ENCODE assay signal across 11 cellular contexts in the genomic region with DNA sequence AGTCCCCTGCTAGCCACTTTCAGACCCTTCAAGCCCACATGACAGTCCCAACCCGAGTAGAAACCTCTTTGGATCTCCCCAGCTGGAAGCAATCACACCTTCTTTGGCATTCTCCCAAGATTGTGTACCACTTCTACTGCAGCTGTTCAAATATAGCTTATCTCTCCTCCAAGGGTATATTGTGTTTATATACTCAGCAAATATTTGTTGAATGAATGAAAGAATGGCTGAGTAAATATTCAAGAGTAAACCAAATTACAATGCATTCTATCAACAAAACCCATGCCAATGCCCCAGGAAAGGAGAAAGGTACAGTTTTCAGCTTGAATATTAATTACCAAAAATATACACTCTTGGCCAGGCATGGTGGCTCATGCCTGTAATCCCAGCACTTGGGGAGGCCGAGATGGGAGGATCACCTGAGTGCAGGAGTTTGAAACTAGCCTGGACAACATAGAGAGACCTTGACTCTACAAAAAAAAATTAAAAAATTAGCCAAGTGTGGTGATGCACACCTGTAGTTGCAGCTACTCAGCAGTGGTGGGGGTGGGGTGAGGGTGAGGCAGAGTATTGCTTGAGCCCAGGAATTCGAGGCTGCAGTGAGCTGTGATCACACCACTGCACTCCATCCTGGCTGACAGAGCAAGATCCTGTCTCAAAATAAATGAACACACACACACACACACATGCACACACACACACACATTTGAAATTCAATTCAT.
DNase-seq lines count a peak whose midpoint lies in the region; ATAC-seq and TF ChIP-seq lines count a peak whose summit lies in the region.
"Had no signal": no experiment of that assay in that cellular context is flagged by ENCODE, and none has a peak within 500 bp of the region (broad histone marks: within the 10 kb centered on the region; RNA-seq: fewer than 3 reads in every experiment).

No MANE protein-coding gene starts in this region.

- TF ChIP-seq EP300 in esophagus muscularis mucosa (IDR thresholded peaks at IDR 0.05) (no peak), sigmoid colon (IDR thresholded peaks at IDR 0.05) (no peak)

- H3K27ac ChIP-seq in C4-2B = peak overlapping the region; percentile 87
- H3K27ac ChIP-seq in esophagus muscularis mucosa (replicated peaks in 1 of 4) = peak overlapping the region; percentile 16 to 76 (median 71)
- peak overlapping the region in 2 of 4 donors; percentile 9 to 10 for H3K27ac ChIP-seq in sigmoid colon
- H3K27ac ChIP-seq: BLaER1 had no signal

- TF ChIP-seq POLR2A in esophagus muscularis mucosa (IDR thresholded peaks at IDR 0.05; ENCODE audit: low read depth) = no peak
- TF ChIP-seq POLR2A in sigmoid colon (IDR thresholded peaks at IDR 0.05) = no peak

- H3K4me3 ChIP-seq in esophagus muscularis mucosa = no peak overlapping the region
- no peak overlapping the region for H3K4me3 ChIP-seq in sigmoid colon
- H3K4me3 ChIP-seq: BLaER1, psoas muscle had no signal

- 65% methylated on average over 3 of the region's 3 CpGs for WGBS in esophagus muscularis mucosa
- 18 to 64% methylated on average over 3 of the region's 3 CpGs for WGBS in sigmoid colon, 2 donors

- H3K27me3 ChIP-seq in esophagus muscularis mucosa (no peaks in the 10 kb centered on the region), sigmoid colon (no peaks in the 10 kb centered on the region)
- H3K27me3 ChIP-seq: BLaER1 had no signal

- H3K36me3 ChIP-seq in esophagus muscularis mucosa (no peaks in the 10 kb centered on the region), sigmoid colon (no peaks in the 10 kb centered on the region)
- H3K36me3 ChIP-seq: BLaER1 had no signal

- DNase-seq in NCI-H510A (lab: John Stamatoyannopoulos, UW) (peak; percentile 55), esophagus muscularis mucosa (ENCODE audit: extremely low spot score) (no peak), sigmoid colon (no peak), AG08396 (ENCODE audit: low spot score) (no peak), anterior cingulate cortex (lab: John Stamatoyannopoulos, UW) (no peak)
- no peak for DNase-seq in stimulated activated CD4-positive, alpha-beta T cell treated with anti-CD3 and anti-CD28 coated beads, Interleukin-2, amount 100 ng/mL, for 24 hours
- DNase-seq: activated CD4-positive, CD25-positive, alpha-beta regulatory T cell; psoas muscle had no signal

- intact Hi-C loops in esophagus muscularis mucosa (cut with DNase I) (no loop called here), sigmoid colon (cut with DNase I) (no loop called here)

- H3K9me3 ChIP-seq in esophagus muscularis mucosa (no peaks in the 10 kb centered on the region), sigmoid colon (no peaks in the 10 kb centered on the region)
- H3K9me3 ChIP-seq: BLaER1, psoas muscle had no signal

- TF ChIP-seq CTCF in C4-2B (conservative IDR thresholded peaks at IDR 0.05) (no peak), esophagus muscularis mucosa (IDR thresholded peaks at IDR 0.05) (no peak), sigmoid colon (IDR thresholded peaks at IDR 0.05) (no peak)

- peaks cover 69 to 99% (median 98%) of the 10 kb centered on the region in 4 donors for H3K4me1 ChIP-seq in esophagus muscularis mucosa
- peaks cover 0 to 100% (median 82%) of the 10 kb centered on the region in 4 donors for H3K4me1 ChIP-seq in sigmoid colon
- H3K4me1 ChIP-seq: BLaER1 had no signal

- ATAC-seq in HG03175 (IDR thresholded peaks at IDR 0.05; ENCODE audit: unreplicated experiment) = peak; percentile 29
- ATAC-seq: psoas muscle had no signal
